In genomic region chr11:119093666-119093950, GRCh38 we compare ENCODE assay signal across 8 cellular contexts. TPM values are rescaled to one million over a fixed set of nuclear protein-coding genes. Genes with fewer than 3 reads are reported as not detected.
DNase-seq lines count a peak whose midpoint lies in the region; ATAC-seq and TF ChIP-seq lines count a peak whose summit lies in the region.

No MANE protein-coding gene starts in this region.

- H3K79me2 ChIP-seq in OCI-LY7 (ENCODE audit: insufficient read depth, low read depth, low read length): peaks cover 38% of the 10 kb centered on the region

- H3K27ac ChIP-seq in CD4-positive, alpha-beta T cell (ENCODE audit: low read depth, low read length): peak overlapping the region; percentile 62
- H3K27ac ChIP-seq in OCI-LY7 (ENCODE audit: low read depth, low read length, poor library complexity, severe bottlenecking) (peak overlapping the region; percentile 79), endodermal cell (ENCODE audit: low read depth, low read length) (peak overlapping the region; percentile 42), neutrophil (peak overlapping the region; percentile 82)

- peaks cover 37% of the 10 kb centered on the region for H3K36me3 Mint-ChIP-seq in CD4-positive, alpha-beta T cell (ENCODE audit: low read depth)
- H3K36me3 Mint-ChIP-seq in endodermal cell (ENCODE audit: low read depth): peaks cover 41% of the 10 kb centered on the region

- H2AFZ ChIP-seq in OCI-LY7 (ENCODE audit: low read length): no peak overlapping the region

- TF ChIP-seq CTCF in CD4-positive, alpha-beta T cell (IDR thresholded peaks at IDR 0.05): no peak
- TF ChIP-seq CTCF in OCI-LY7 (conservative IDR thresholded peaks at IDR 0.05; ENCODE audit: low read length) (no peak), endodermal cell (conservative IDR thresholded peaks at IDR 0.05) (no peak), neutrophil (IDR thresholded peaks at IDR 0.05) (no peak), GM10266 (IDR thresholded peaks at IDR 0.05; ENCODE audit: control insufficient read depth, insufficient read depth, low read depth, missing control alignments) (no peak)

- intact Hi-C loops in CD4-positive, alpha-beta T cell (cut with DNase I, micrococcal nuclease): no loop called here
- intact Hi-C loops in OCI-LY7 (cut with micrococcal nuclease; ENCODE audit: unreplicated experiment): no loop called here

- H3K27ac Mint-ChIP-seq in CD4-positive, alpha-beta T cell: peak overlapping the region; percentile 68
- H3K27ac Mint-ChIP-seq in endodermal cell: peak overlapping the region; percentile 93

- H3K9me2 ChIP-seq in OCI-LY7 (ENCODE audit: insufficient read depth, low read length): no peaks in the 10 kb centered on the region

- CTCF ChIA-PET in CD4-positive, alpha-beta T cell (lab: Charles Lee): no interaction called here
- CTCF ChIA-PET in OCI-LY7 (lab: Charles Lee; ENCODE audit: unreplicated experiment): no interaction called here

- no peak for DNase-seq in CD4-positive, alpha-beta T cell
- DNase-seq in OCI-LY7 (ENCODE audit: low spot score) (no peak), endodermal cell (no peak), GM10266 (ENCODE audit: extremely low spot score) (no peak), GDM1 (lab: John Stamatoyannopoulos, UW) (no peak), NCI-H1436 treated with DMSO at 0.1 percent for 48 hours (lab: John Stamatoyannopoulos, UW) (no peak)

- ATAC-seq in CD4-positive, alpha-beta T cell (ENCODE audit: poor library complexity): no peak
- ATAC-seq in HG03039 (IDR thresholded peaks at IDR 0.05; ENCODE audit: unreplicated experiment): no peak

- no peaks in the 10 kb centered on the region for H3K9me3 Mint-ChIP-seq in CD4-positive, alpha-beta T cell
- H3K9me3 Mint-ChIP-seq in endodermal cell: no peaks in the 10 kb centered on the region

- peaks cover 23% of the 10 kb centered on the region for H4K20me1 ChIP-seq in OCI-LY7 (ENCODE audit: insufficient read depth, low read length)

- H3K36me3 ChIP-seq in OCI-LY7 (ENCODE audit: insufficient read depth, low read length) (peaks cover 73% of the 10 kb centered on the region), endodermal cell (ENCODE audit: control insufficient read depth, insufficient read depth, low read length) (peaks cover 64% of the 10 kb centered on the region), neutrophil (no peaks in the 10 kb centered on the region)

- 0% methylated on average over 2 of the region's 2 CpGs for WGBS in endodermal cell (ENCODE audit: insufficient coverage in 1 of 2, insufficient read length in 1 of 2), 2 experiments

- no peaks in the 10 kb centered on the region for H3K27me3 ChIP-seq in CD4-positive, alpha-beta T cell (ENCODE audit: control insufficient read depth, insufficient read depth, low read length)
- no peaks in the 10 kb centered on the region for H3K27me3 ChIP-seq in endodermal cell (ENCODE audit: control insufficient read depth, insufficient read depth, low read length, poor library complexity, severe bottlenecking)
- H3K27me3 ChIP-seq in neutrophil: no peaks in the 10 kb centered on the region

- peak overlapping the region; percentile 93 for H3K9ac ChIP-seq in endodermal cell (ENCODE audit: extremely low read depth, low read length, poor library complexity, severe bottlenecking)

- H3K4me2 ChIP-seq in OCI-LY7 (ENCODE audit: low read length): peak overlapping the region; percentile 79

- H3K9me3 ChIP-seq in CD4-positive, alpha-beta T cell (ENCODE audit: control insufficient read depth, low read length): no peaks in the 10 kb centered on the region
- H3K9me3 ChIP-seq in OCI-LY7 (ENCODE audit: low read length) (no peaks in the 10 kb centered on the region), endodermal cell (ENCODE audit: control insufficient read depth, low read length) (no peaks in the 10 kb centered on the region), neutrophil (no peaks in the 10 kb centered on the region)

- H3K4me1 Mint-ChIP-seq in CD4-positive, alpha-beta T cell (ENCODE audit: low read depth): peaks cover 27% of the 10 kb centered on the region
- peaks cover 18% of the 10 kb centered on the region for H3K4me1 Mint-ChIP-seq in endodermal cell

- H3K4me1 ChIP-seq in OCI-LY7 (ENCODE audit: insufficient read depth, low read length, poor library complexity, severe bottlenecking) (peaks cover 70% of the 10 kb centered on the region), endodermal cell (ENCODE audit: control insufficient read depth, insufficient read depth, low read length) (peaks cover 11% of the 10 kb centered on the region), neutrophil (ENCODE audit: control insufficient read depth in 1 of 2, insufficient read depth in 1 of 2, low read depth in 1 of 2, low read length in 1 of 2) (peaks cover 59 to 61% of the 10 kb centered on the region in 2 experiments)

- H3K27me3 Mint-ChIP-seq in CD4-positive, alpha-beta T cell: no peaks in the 10 kb centered on the region
- H3K27me3 Mint-ChIP-seq in endodermal cell (ENCODE audit: insufficient read depth): no peaks in the 10 kb centered on the region

- H3K4me3 ChIP-seq in OCI-LY7 (ENCODE audit: low read depth, low read length, poor library complexity, severe bottlenecking): peak overlapping the region; percentile 81
- peak overlapping the region; percentile 97 for H3K4me3 ChIP-seq in endodermal cell (ENCODE audit: low read length)
- H3K4me3 ChIP-seq in neutrophil (ENCODE audit: low read depth in 1 of 2, low read length in 1 of 2): peak overlapping the region; percentile 71 to 94

- peak overlapping the region; percentile 79 for H3K4me3 Mint-ChIP-seq in CD4-positive, alpha-beta T cell
- H3K4me3 Mint-ChIP-seq in endodermal cell: peak overlapping the region; percentile 93

- POLR2A ChIA-PET in CD4-positive, alpha-beta T cell (lab: Charles Lee): interaction anchor here (1.2 to 3.1 kb wide), 11 partner anchors 8 to 75 kb away, joined by 4 to 60 read pairs (median 19); partner anchors contain the start of genes C2CD2L, HINFP, HMBS and HYOU1
- POLR2A ChIA-PET in OCI-LY7 (lab: Charles Lee): no interaction called here

- no TSS peak for BruUV-seq in OCI-LY7 (replicated peaks; lab: Mats Ljungman, UMichigan)

RNA-seq across cellular contexts. Expression of gene DPAGT1, which starts 8.0 kb away (rescaled TPM):
- total RNA-seq in CD4-positive, alpha-beta T cell: 10 to 100 TPM in 1 of 2 experiments, 1 to 10 TPM in 1; 9.5 to 11.7 TPM
- total RNA-seq in OCI-LY7 (2014; rRNA removed; shearing (Covaris generic)): 31.7 and 35.8 TPM in 2 replicates
- total RNA-seq in OCI-LY7 (2022) (72.4 and 83.4 TPM in 2 replicates), endodermal cell (10 to 100 TPM; 49.4 to 51.9 TPM)
- polyA plus RNA-seq in endodermal cell (2013, experiment 1 of 2): 58.1 TPM
- 49.6 TPM for polyA plus RNA-seq in endodermal cell (2013, experiment 2 of 2)

RNA-seq across cellular contexts. Expression of gene HMBS, which starts 8.9 kb away (rescaled TPM):
- 1 to 10 TPM; 3.4 to 4.1 TPM for total RNA-seq in CD4-positive, alpha-beta T cell
- 12.1 and 12.2 TPM in 2 replicates for total RNA-seq in OCI-LY7 (2014; rRNA removed; shearing (Covaris generic))
- total RNA-seq in OCI-LY7 (2022): 49.6 and 50.0 TPM in 2 replicates
- 10 to 100 TPM; 45.9 to 54.8 TPM for total RNA-seq in endodermal cell
- polyA plus RNA-seq in endodermal cell (2013, experiment 1 of 2): 42.7 TPM
- polyA plus RNA-seq in endodermal cell (2013, experiment 2 of 2): 40.0 TPM

RNA-seq across cellular contexts. Expression of gene C2CD2L, which starts 13.5 kb away (rescaled TPM):
- 10 to 100 TPM; 16.0 to 16.2 TPM for total RNA-seq in CD4-positive, alpha-beta T cell
- 6.5 and 10.6 TPM in 2 replicates for total RNA-seq in OCI-LY7 (2014; rRNA removed; shearing (Covaris generic))
- 19.0 and 19.9 TPM in 2 replicates for total RNA-seq in OCI-LY7 (2022)
- 1 to 10 TPM; 2.4 to 3.1 TPM for total RNA-seq in endodermal cell
- 6.7 TPM for polyA plus RNA-seq in endodermal cell (2013, experiment 1 of 2)
- 6.3 TPM for polyA plus RNA-seq in endodermal cell (2013, experiment 2 of 2)

RNA-seq across cellular contexts. Expression of gene VPS11, which starts 26.0 kb away (rescaled TPM):
- 10 to 100 TPM; 76.4 to 84.3 TPM for total RNA-seq in CD4-positive, alpha-beta T cell
- 32.2 and 46.1 TPM in 2 replicates for total RNA-seq in OCI-LY7 (2014; rRNA removed; shearing (Covaris generic))
- total RNA-seq in OCI-LY7 (2022): 23.3 and 25.7 TPM in 2 replicates
- 10 to 100 TPM; 26.9 to 29.1 TPM for total RNA-seq in endodermal cell
- polyA plus RNA-seq in endodermal cell (2013, experiment 1 of 2): 27.6 TPM
- 25.2 TPM for polyA plus RNA-seq in endodermal cell (2013, experiment 2 of 2)

RNA-seq across cellular contexts. Expression of gene HINFP, which starts 27.8 kb away (rescaled TPM):
- 10 to 100 TPM; 17.6 to 20.5 TPM for total RNA-seq in CD4-positive, alpha-beta T cell
- total RNA-seq in OCI-LY7 (2014; rRNA removed; shearing (Covaris generic)): 18.2 and 27.7 TPM in 2 replicates
- 29.6 and 30.8 TPM in 2 replicates for total RNA-seq in OCI-LY7 (2022)
- 10 to 100 TPM; 43.8 to 44.8 TPM for total RNA-seq in endodermal cell
- 30.6 TPM for polyA plus RNA-seq in endodermal cell (2013, experiment 1 of 2)
- 30.8 TPM for polyA plus RNA-seq in endodermal cell (2013, experiment 2 of 2)
